Comparison of ENCODE assay signal across 9 cellular contexts in the genomic region with DNA sequence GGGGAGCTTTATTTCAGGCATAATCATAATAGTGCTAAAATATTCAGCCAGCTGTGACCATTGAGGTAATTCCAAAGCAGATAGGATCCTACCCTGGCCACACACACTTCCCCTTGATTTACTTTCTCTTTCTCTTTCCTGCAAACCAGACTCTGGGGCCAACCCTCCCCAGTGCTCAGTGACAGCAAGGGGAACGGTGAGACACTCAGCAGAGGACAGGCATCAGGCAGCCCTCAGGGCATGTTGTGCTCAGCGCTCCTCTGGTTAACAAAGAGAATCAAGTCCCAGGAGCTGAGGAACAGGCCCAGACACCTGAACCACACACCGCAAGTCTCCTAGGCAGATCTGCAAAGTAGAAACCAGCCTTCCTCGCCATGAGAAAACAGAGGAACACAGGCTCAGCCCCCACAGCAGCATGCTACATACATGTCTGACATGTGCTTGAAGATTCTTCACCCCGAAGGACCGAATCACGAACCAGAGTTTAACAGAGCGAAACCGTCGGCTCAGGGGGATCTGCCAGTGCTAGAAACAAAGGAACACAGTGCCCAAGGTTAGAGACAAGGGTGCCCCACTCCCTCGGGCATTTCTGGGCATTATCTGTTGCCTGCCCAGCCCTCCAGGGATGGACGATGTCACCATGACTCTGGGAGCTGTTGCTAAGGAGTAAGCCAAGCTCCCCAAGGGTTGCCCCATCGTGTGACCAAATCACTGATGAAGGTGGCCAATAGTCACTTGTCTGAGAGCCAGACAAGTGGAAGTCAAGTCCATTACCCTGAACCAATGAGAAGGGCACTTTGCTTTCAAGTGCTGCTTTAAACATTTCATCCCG. TPM values are rescaled to one million over a fixed set of nuclear protein-coding genes. Genes with fewer than 3 reads are reported as not detected.
DNase-seq lines count a peak whose midpoint lies in the region; ATAC-seq, FAIRE-seq and TF ChIP-seq lines count a peak whose summit lies in the region.
"Had no signal": no experiment of that assay in that cellular context is flagged by ENCODE, and none has a peak within 500 bp of the region (broad histone marks: within the 10 kb centered on the region; RNA-seq: fewer than 3 reads in every experiment).

No MANE protein-coding gene starts in this region.

- peak; percentile 33 for DNase-seq in T-helper 9 cell
- DNase-seq in germinal center (ENCODE audit: low spot score): peak; percentile 33
- DNase-seq in thoracic aorta (ENCODE audit: low spot score): no peak
- DNase-seq in NCI-H748 (lab: John Stamatoyannopoulos, UW; ENCODE audit: unreplicated experiment): no peak
- DNase-seq in HTR-8/SVneo (ENCODE audit: insufficient read length, low spot score): no peak

- H3K9me3 ChIP-seq in BLaER1 treated with 17β-estradiol and CSF1 and Interleukin-3, amounts not matched to agents 10 nM and 100 nM (replicated peaks in 1 of 11): no peaks in the 10 kb centered on the region
- H3K9me3 ChIP-seq in thoracic aorta: no peaks in the 10 kb centered on the region

- peak overlapping the region; percentile 55 to 95 (median 73) for H3K4me2 ChIP-seq in BLaER1 treated with 17β-estradiol and CSF1 and Interleukin-3, amounts not matched to agents 10 nM and 100 nM

- H4K20me1 ChIP-seq in BLaER1 treated with 17β-estradiol and CSF1 and Interleukin-3, amounts not matched to agents 10 nM and 100 nM: no peaks in the 10 kb centered on the region

- no peak for TF ChIP-seq CTCF in thoracic aorta (IDR thresholded peaks at IDR 0.05)

- ATAC-seq in HG03175 (IDR thresholded peaks at IDR 0.05; ENCODE audit: unreplicated experiment) (peak; percentile 86), thoracic aorta (ENCODE audit: insufficient number of reproducible peaks, low FRiP score, low read depth) (no peak)

- H3K27me3 ChIP-seq in BLaER1 treated with 17β-estradiol and CSF1 and Interleukin-3, amounts not matched to agents 10 nM and 100 nM: no peaks in the 10 kb centered on the region
- no peaks in the 10 kb centered on the region for H3K27me3 ChIP-seq in thoracic aorta (replicated peaks; ENCODE audit: insufficient read depth)

- H3K4me1 ChIP-seq in BLaER1 treated with 17β-estradiol and CSF1 and Interleukin-3, amounts not matched to agents 10 nM and 100 nM: peaks cover 22 to 32% (median 25%) of the 10 kb centered on the region in 10 experiments
- no peaks in the 10 kb centered on the region for H3K4me1 ChIP-seq in thoracic aorta (ENCODE audit: control insufficient read depth in 1 of 2, low read depth in 2 of 2)
- H3K4me1 ChIP-seq: parathyroid adenoma had no signal

- peak overlapping the region in 10 of 11 experiments; percentile 10 to 69 (median 54); a peak in 20 of 22 replicates for H3K27ac ChIP-seq in BLaER1 treated with 17β-estradiol and CSF1 and Interleukin-3, amounts not matched to agents 10 nM and 100 nM
- H3K27ac ChIP-seq in thoracic aorta: no peak overlapping the region
- H3K27ac ChIP-seq: parathyroid adenoma had no signal

- H3K4me3 ChIP-seq in BLaER1 treated with 17β-estradiol and CSF1 and Interleukin-3, amounts not matched to agents 10 nM and 100 nM: peak overlapping the region in 3 of 10 experiments; percentile 21 to 29 (median 27); a peak in 5 of 20 replicates
- H3K4me3 ChIP-seq in thoracic aorta: peak overlapping the region; percentile 19

- no peaks in the 10 kb centered on the region for H3K36me3 ChIP-seq in BLaER1 treated with 17β-estradiol and CSF1 and Interleukin-3, amounts not matched to agents 10 nM and 100 nM
- no peaks in the 10 kb centered on the region for H3K36me3 ChIP-seq in thoracic aorta

- H3K9ac ChIP-seq in BLaER1 treated with 17β-estradiol and CSF1 and Interleukin-3, amounts not matched to agents 10 nM and 100 nM: peak overlapping the region in 10 of 11 experiments; percentile 5 to 62 (median 34); a peak in 14 of 22 replicates
- H3K9ac ChIP-seq: parathyroid adenoma had no signal

- FAIRE-seq in HTR-8/SVneo (lab: Jason Lieb, UNC): no peak

- TF ChIP-seq POLR2A in GM19099 (IDR thresholded peaks at IDR 0.05; ENCODE audit: extremely low read depth, insufficient read length, low read depth): peak; percentile 23

RNA-seq across cellular contexts. Expression of gene HDC, which starts 17.5 kb away (rescaled TPM):
- total RNA-seq in thoracic aorta: 1 to 10 TPM; 4.0 to 8.3 TPM

Comparison
In these comparisons a context has a peak if more than half of its experiments do, and no peak if none do; other contexts are left out.
1. H3K27ac ChIP-seq: peak in BLaER1 treated with 17β-estradiol and CSF1 and Interleukin-3, amounts not matched to agents 10 nM and 100 nM (10 of 11); none in thoracic aorta (0 of 2).
2. DNase-seq: peak in T-helper 9 cell (single experiment) and germinal center (single experiment); none in thoracic aorta (single experiment), NCI-H748 (single experiment) and HTR-8/SVneo (single experiment).